Comparison of ENCODE assay signal across 23 cellular contexts in the genomic region with DNA sequence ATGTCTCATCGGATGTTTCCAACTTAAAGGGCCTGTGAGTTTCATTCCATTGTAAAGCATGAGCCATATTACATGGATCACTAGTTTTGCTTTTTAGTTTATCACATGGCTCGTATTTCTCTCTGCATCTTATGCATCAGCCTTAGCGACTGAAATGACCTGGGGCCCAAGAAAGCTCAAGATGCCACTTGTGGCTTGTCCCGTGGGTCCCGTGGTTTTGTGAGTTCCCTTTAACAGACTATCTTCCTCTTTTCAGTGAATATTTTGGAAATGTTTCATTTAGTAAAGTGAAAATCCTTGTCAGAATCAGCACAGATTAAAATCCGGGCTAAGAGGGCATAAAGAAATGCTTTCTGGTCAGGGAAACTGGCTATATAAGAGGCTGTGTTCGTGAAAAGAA.
A peak's percentile ranks its signal among the peaks of the same experiment; 100 is the strongest.
DNase-seq lines count a peak whose midpoint lies in the region; ATAC-seq and TF ChIP-seq lines count a peak whose summit lies in the region.
"Had no signal": no experiment of that assay in that cellular context is flagged by ENCODE, and none has a peak within 500 bp of the region (broad histone marks: within the 10 kb centered on the region; RNA-seq: fewer than 3 reads in every experiment).

No MANE protein-coding gene starts in this region.

- in situ Hi-C loops in KBM-7 (cut with MboI; ENCODE audit: low pct_unique_long_range_greater_than_20kb, low sequenced_read_pairs), result no loop called here

- H3K36me3 Mint-ChIP-seq in chondrocyte (ENCODE audit: low read depth) (no peaks in the 10 kb centered on the region), neural progenitor cell (no peaks in the 10 kb centered on the region)
- H3K36me3 Mint-ChIP-seq: activated naive CD8-positive, alpha-beta T cell; CD8-positive, alpha-beta memory T cell had no signal

- H3K4me3 ChIP-seq in neural progenitor cell (no peak overlapping the region), Karpas-422 (ENCODE audit: low read length) (no peak overlapping the region)
- H3K4me3 ChIP-seq: ascending aorta, skin epidermis, upper lobe of left lung had no signal

- no peak overlapping the region for H3K9ac ChIP-seq in neural progenitor cell
- no peak overlapping the region for H3K9ac ChIP-seq in Karpas-422 (ENCODE audit: low read length)
- H3K9ac ChIP-seq: KMS-11 had no signal

- peaks cover 27% of the 10 kb centered on the region for H3K4me1 Mint-ChIP-seq in chondrocyte (ENCODE audit: low read depth)
- peaks cover 30% of the 10 kb centered on the region for H3K4me1 Mint-ChIP-seq in neural progenitor cell
- H3K4me1 Mint-ChIP-seq: activated B cell treated with CpG ODN at 0.5 μM for 24 hours; activated CD4-positive, alpha-beta memory T cell treated with anti-CD3 and anti-CD28 coated beads, Interleukin-2, amount 10 ng/mL, durations not matched to agents 7 days and 5 days; CD8-positive, alpha-beta memory T cell had no signal

- H3K79me2 ChIP-seq in neural progenitor cell (ENCODE audit: low read depth), result no peaks in the 10 kb centered on the region
- no peaks in the 10 kb centered on the region for H3K79me2 ChIP-seq in Karpas-422 (ENCODE audit: low read length)

- H3K9me3 ChIP-seq in neural progenitor cell (ENCODE audit: low read depth) (no peaks in the 10 kb centered on the region), Karpas-422 (ENCODE audit: low read length) (no peaks in the 10 kb centered on the region)
- H3K9me3 ChIP-seq: ascending aorta, neutrophil, upper lobe of left lung had no signal

- H3K4me1 ChIP-seq in neural progenitor cell (no peaks in the 10 kb centered on the region), Karpas-422 (ENCODE audit: low read length) (peaks cover 5% of the 10 kb centered on the region)
- H3K4me1 ChIP-seq: ascending aorta, upper lobe of left lung had no signal

- peak; percentile 8 for DNase-seq in GF-D8 (lab: John Stamatoyannopoulos, UW)
- peak; percentile 79 for DNase-seq in KBM-7
- DNase-seq in chondrocyte (ENCODE audit: low spot score), result no peak
- DNase-seq in neural progenitor cell (ENCODE audit: low spot score), result no peak
- no peak for DNase-seq in RPMI8226
- no peak for DNase-seq in Karpas-422
- DNase-seq: activated B cell treated with CpG ODN at 0.5 μM for 24 hours; activated CD4-positive, alpha-beta memory T cell treated with anti-CD3 and anti-CD28 coated beads, Interleukin-2, amount 10 ng/mL, durations not matched to agents 7 days and 5 days; CD8-positive, alpha-beta memory T cell; dermis blood vessel endothelial cell; kidney glomerular epithelial cell; NCI-H1092; NCI-H187; upper lobe of left lung had no signal

- H3K27me3 Mint-ChIP-seq in chondrocyte (ENCODE audit: low read depth) (no peaks in the 10 kb centered on the region), neural progenitor cell (ENCODE audit: insufficient read depth, low read depth) (no peaks in the 10 kb centered on the region)
- H3K27me3 Mint-ChIP-seq: activated B cell treated with CpG ODN at 0.5 μM for 24 hours; activated naive CD8-positive, alpha-beta T cell; CD8-positive, alpha-beta memory T cell had no signal

- H3K4me3 Mint-ChIP-seq in chondrocyte (ENCODE audit: unreplicated experiment), result no peak overlapping the region
- H3K4me3 Mint-ChIP-seq in neural progenitor cell, result no peak overlapping the region
- H3K4me3 Mint-ChIP-seq: activated B cell treated with CpG ODN at 0.5 μM for 24 hours; activated CD4-positive, alpha-beta memory T cell treated with anti-CD3 and anti-CD28 coated beads, Interleukin-2, amount 10 ng/mL, durations not matched to agents 7 days and 5 days; activated naive CD8-positive, alpha-beta T cell; CD8-positive, alpha-beta memory T cell; T-helper 2 cell treated with Interferon-gamma antibody and Interleukin-4, amounts not matched to agents 5 μg/mL and 100 μg/mL, for 36 hours had no signal

- H3K27ac ChIP-seq in neural progenitor cell, result no peak overlapping the region
- no peak overlapping the region for H3K27ac ChIP-seq in Karpas-422 (ENCODE audit: low read length)
- H3K27ac ChIP-seq: ascending aorta, KMS-11, neutrophil, RWPE1, skin epidermis, upper lobe of left lung had no signal

- H3K27me3 ChIP-seq in neural progenitor cell (no peaks in the 10 kb centered on the region), Karpas-422 (ENCODE audit: low read length) (no peaks in the 10 kb centered on the region)
- H3K27me3 ChIP-seq: ascending aorta, neutrophil, upper lobe of left lung had no signal

- no peaks in the 10 kb centered on the region for H3K9me2 ChIP-seq in Karpas-422 (replicated peaks; ENCODE audit: insufficient read depth, low read length)

- H2AFZ ChIP-seq in neural progenitor cell (replicated peaks) (no peak overlapping the region), Karpas-422 (ENCODE audit: low read length) (no peak overlapping the region)

- ATAC-seq in HG03378 (IDR thresholded peaks at IDR 0.05; ENCODE audit: unreplicated experiment) (no peak), HG02870 (IDR thresholded peaks at IDR 0.05; ENCODE audit: unreplicated experiment) (no peak)

- H3F3A ChIP-seq in neural progenitor cell (ENCODE audit: low read depth), result no peaks in the 10 kb centered on the region

- no peak for TF ChIP-seq CTCF in chondrocyte (IDR thresholded peaks at IDR 0.05)
- no peak for TF ChIP-seq CTCF in neural progenitor cell (IDR thresholded peaks at IDR 0.05)

- H3K36me3 ChIP-seq in neural progenitor cell (no peaks in the 10 kb centered on the region), Karpas-422 (ENCODE audit: insufficient read depth, low read length) (no peaks in the 10 kb centered on the region)
- H3K36me3 ChIP-seq: ascending aorta, neutrophil, upper lobe of left lung had no signal

- H3K4me2 ChIP-seq in neural progenitor cell (no peak overlapping the region), Karpas-422 (ENCODE audit: low read depth, low read length, poor library complexity, severe bottlenecking) (no peak overlapping the region)
- H3K4me2 ChIP-seq: KMS-11 had no signal

- H3K27ac Mint-ChIP-seq in chondrocyte (ENCODE audit: unreplicated experiment) (peak overlapping the region; percentile 78), neural progenitor cell (peak overlapping the region; percentile 31)
- H3K27ac Mint-ChIP-seq: activated B cell treated with CpG ODN at 0.5 μM for 24 hours; activated CD4-positive, alpha-beta memory T cell treated with anti-CD3 and anti-CD28 coated beads, Interleukin-2, amount 10 ng/mL, durations not matched to agents 7 days and 5 days; activated naive CD8-positive, alpha-beta T cell; CD8-positive, alpha-beta memory T cell; T-helper 2 cell treated with Interferon-gamma antibody and Interleukin-4, amounts not matched to agents 5 μg/mL and 100 μg/mL, for 36 hours had no signal

- no peaks in the 10 kb centered on the region for H3K9me3 Mint-ChIP-seq in chondrocyte (ENCODE audit: low read depth)
- H3K9me3 Mint-ChIP-seq in neural progenitor cell, result no peaks in the 10 kb centered on the region
- H3K9me3 Mint-ChIP-seq: activated B cell treated with CpG ODN at 0.5 μM for 24 hours; activated CD4-positive, alpha-beta memory T cell treated with anti-CD3 and anti-CD28 coated beads, Interleukin-2, amount 10 ng/mL, durations not matched to agents 7 days and 5 days; T-helper 2 cell treated with Interferon-gamma antibody and Interleukin-4, amounts not matched to agents 5 μg/mL and 100 μg/mL, for 36 hours had no signal

- H4K20me1 ChIP-seq in neural progenitor cell (ENCODE audit: low read depth), result no peaks in the 10 kb centered on the region
- no peaks in the 10 kb centered on the region for H4K20me1 ChIP-seq in Karpas-422 (ENCODE audit: insufficient read depth, low read depth, low read length)

Comparison
In these comparisons a context has a peak if more than half of its experiments do, and no peak if none do; other contexts are left out.
1. DNase-seq: peak in GF-D8 (single experiment) and KBM-7 (single experiment); none in chondrocyte (single experiment), neural progenitor cell (single experiment), RPMI8226 (single experiment) and Karpas-422 (single experiment).